In genomic region chr9:32725066-32725860, GRCh38 we compare ENCODE assay signal across 25 cellular contexts. TPM values are rescaled to one million over a fixed set of nuclear protein-coding genes. Genes with fewer than 3 reads are reported as not detected.
DNase-seq lines count a peak whose midpoint lies in the region; ATAC-seq, FAIRE-seq and TF ChIP-seq lines count a peak whose summit lies in the region.
"Had no signal": no experiment of that assay in that cellular context is flagged by ENCODE, and none has a peak within 500 bp of the region (broad histone marks: within the 10 kb centered on the region; RNA-seq: fewer than 3 reads in every experiment).

No MANE protein-coding gene starts in this region.

- FAIRE-seq in astrocyte (lab: Jason Lieb, UNC) = no peak
- FAIRE-seq: D721Med, H1, RCC 7860 had no signal

- H3K4me1 ChIP-seq in astrocyte (ENCODE audit: insufficient read depth, low read length) = no peaks in the 10 kb centered on the region
- no peaks in the 10 kb centered on the region for H3K4me1 ChIP-seq in mesendoderm (ENCODE audit: control insufficient read depth, low read depth, low read length)

- H3K36me3 ChIP-seq in astrocyte (ENCODE audit: insufficient read depth, low read length) (no peaks in the 10 kb centered on the region), mesendoderm (ENCODE audit: control insufficient read depth, insufficient read depth, low read length) (no peaks in the 10 kb centered on the region)
- H3K36me3 ChIP-seq: BLaER1 treated with 17β-estradiol and CSF1 and Interleukin-3, amounts not matched to agents 10 nM and 100 nM had no signal

- H3K79me2 ChIP-seq in astrocyte (ENCODE audit: insufficient read depth, low read length) (no peaks in the 10 kb centered on the region), mesendoderm (ENCODE audit: control insufficient read depth, insufficient read depth, low read length) (no peaks in the 10 kb centered on the region)

- POLR2A ChIA-PET in activated CD4-positive, alpha-beta memory T cell treated with anti-CD3 and anti-CD28 coated beads for 36 hours (lab: Charles Lee) = no interaction called here

- peaks cover 14% of the 10 kb centered on the region for H3K4me1 Mint-ChIP-seq in astrocyte (ENCODE audit: low read depth, unreplicated experiment)
- H3K4me1 Mint-ChIP-seq in T-helper 2 cell treated with Interferon-gamma antibody and Interleukin-4, amounts not matched to agents 5 μg/mL and 100 μg/mL, for 36 hours (ENCODE audit: low read depth) = no peaks in the 10 kb centered on the region
- H3K4me1 Mint-ChIP-seq in activated CD4-positive, alpha-beta memory T cell treated with anti-CD3 and anti-CD28 coated beads for 36 hours (ENCODE audit: low read depth) = no peaks in the 10 kb centered on the region

- no peak overlapping the region for H3K56ac ChIP-seq in mesendoderm (ENCODE audit: low read length)

- H3K23ac ChIP-seq in mesendoderm (ENCODE audit: low read length) = no peak overlapping the region

- H3K27ac ChIP-seq in astrocyte (ENCODE audit: low read depth, low read length) (no peak overlapping the region), mesendoderm (ENCODE audit: low read depth, low read length) (no peak overlapping the region)
- H3K27ac ChIP-seq: BLaER1 treated with 17β-estradiol and CSF1 and Interleukin-3, amounts not matched to agents 10 nM and 100 nM; KMS-11; SK-N-MC had no signal

- TF ChIP-seq CTCF in astrocyte (IDR thresholded peaks at IDR 0.05; ENCODE audit: insufficient read depth, low read depth, low read length) (no peak), fibroblast of the aortic adventitia (IDR thresholded peaks at IDR 0.05; ENCODE audit: insufficient read depth, low read length) (no peak)

- no peaks in the 10 kb centered on the region for H3K79me1 ChIP-seq in mesendoderm (ENCODE audit: low read length)

- no CpG with 5 or more reads among the region's 7 CpGs for WGBS in mesendoderm (ENCODE audit: extremely low coverage, insufficient coverage, low lambda C conversion rate)

- H2BK5ac ChIP-seq in mesendoderm (ENCODE audit: low read length) = no peak overlapping the region

- no peak overlapping the region for H4K8ac ChIP-seq in mesendoderm (ENCODE audit: low read depth, low read length)

- H4K20me1 ChIP-seq in astrocyte (ENCODE audit: insufficient read depth, low read length) = no peaks in the 10 kb centered on the region
- H4K20me1 ChIP-seq: BLaER1 treated with 17β-estradiol and CSF1 and Interleukin-3, amounts not matched to agents 10 nM and 100 nM had no signal

- no peaks in the 10 kb centered on the region for H3K27me3 Mint-ChIP-seq in astrocyte (ENCODE audit: low read depth, unreplicated experiment)
- no peaks in the 10 kb centered on the region for H3K27me3 Mint-ChIP-seq in T-helper 2 cell treated with Interferon-gamma antibody and Interleukin-4, amounts not matched to agents 5 μg/mL and 100 μg/mL, for 36 hours (ENCODE audit: low read depth)
- peaks cover 2% of the 10 kb centered on the region for H3K27me3 Mint-ChIP-seq in activated CD4-positive, alpha-beta memory T cell treated with anti-CD3 and anti-CD28 coated beads for 36 hours

- no peak overlapping the region for H2AK5ac ChIP-seq in mesendoderm (ENCODE audit: low read length)

- no peak overlapping the region for H4K5ac ChIP-seq in mesendoderm (ENCODE audit: low read length)

- intact Hi-C loops in activated CD4-positive, alpha-beta memory T cell treated with anti-CD3 and anti-CD28 coated beads for 36 hours (cut with micrococcal nuclease) = no loop called here

- no peak overlapping the region for H3K27ac Mint-ChIP-seq in astrocyte (ENCODE audit: unreplicated experiment)
- H3K27ac Mint-ChIP-seq in T-helper 2 cell treated with Interferon-gamma antibody and Interleukin-4, amounts not matched to agents 5 μg/mL and 100 μg/mL, for 36 hours = no peak overlapping the region
- no peak overlapping the region for H3K27ac Mint-ChIP-seq in activated CD4-positive, alpha-beta memory T cell treated with anti-CD3 and anti-CD28 coated beads for 36 hours
- H3K27ac Mint-ChIP-seq: CD8-positive, alpha-beta T cell had no signal

- CTCF ChIA-PET in activated CD4-positive, alpha-beta memory T cell treated with anti-CD3 and anti-CD28 coated beads for 36 hours (lab: Charles Lee) = no interaction called here

- no peak overlapping the region for H3K18ac ChIP-seq in mesendoderm (ENCODE audit: low read length)

- H2AFZ ChIP-seq in astrocyte (ENCODE audit: low read depth, low read length) = no peak overlapping the region

- H3K4me3 ChIP-seq in astrocyte (ENCODE audit: insufficient read depth, low read depth, low read length) (no peak overlapping the region), fibroblast of the aortic adventitia (ENCODE audit: low read depth, low read length) (no peak overlapping the region), mesendoderm (ENCODE audit: low read length) (no peak overlapping the region)
- H3K4me3 ChIP-seq: BLaER1 treated with 17β-estradiol and CSF1 and Interleukin-3, amounts not matched to agents 10 nM and 100 nM; SK-N-MC had no signal

- H3K9me3 ChIP-seq in astrocyte (ENCODE audit: insufficient read depth, low read depth, low read length) = no peaks in the 10 kb centered on the region

- DNase-seq in NCI-H226 = peak; percentile 67
- DNase-seq in astrocyte (ENCODE audit: low read depth) = peak; percentile 59
- peak; percentile 25 for DNase-seq in fibroblast of the aortic adventitia (ENCODE audit: low read depth)
- no peak for DNase-seq in mesendoderm
- DNase-seq in T-helper 2 cell treated with Interferon-gamma antibody and Interleukin-4, amounts not matched to agents 5 μg/mL and 100 μg/mL, for 36 hours (ENCODE audit: low spot score) = no peak
- DNase-seq in activated CD4-positive, alpha-beta memory T cell treated with anti-CD3 and anti-CD28 coated beads for 36 hours = no peak
- DNase-seq in GOT3 (lab: John Stamatoyannopoulos, UW) = no peak
- DNase-seq: CD8-positive, alpha-beta T cell; DMS79; NCI-H1048; NCI-H1436; NCI-H2029 treated with DMSO at 0.1 percent for 48 hours; NCI-H2171 treated with DMSO at 0.1 percent for 48 hours; NCI-H446 treated with DMSO at 0.1 percent for 48 hours; NK-92 treated with Interleukin-12 subunit alpha and Interleukin-12 subunit beta, amount 100 ng/mL, for 24 hours; SHP77 had no signal

- H3K27me3 ChIP-seq in astrocyte (ENCODE audit: insufficient read depth, low read length) (peaks cover 7% of the 10 kb centered on the region), mesendoderm (ENCODE audit: insufficient read depth, low read length, poor library complexity) (no peaks in the 10 kb centered on the region)
- H3K27me3 ChIP-seq: BLaER1 treated with 17β-estradiol and CSF1 and Interleukin-3, amounts not matched to agents 10 nM and 100 nM had no signal

- H3K36me3 Mint-ChIP-seq in astrocyte (ENCODE audit: low read depth, unreplicated experiment) = no peaks in the 10 kb centered on the region
- H3K36me3 Mint-ChIP-seq in T-helper 2 cell treated with Interferon-gamma antibody and Interleukin-4, amounts not matched to agents 5 μg/mL and 100 μg/mL, for 36 hours (ENCODE audit: low read depth) = no peaks in the 10 kb centered on the region
- no peaks in the 10 kb centered on the region for H3K36me3 Mint-ChIP-seq in activated CD4-positive, alpha-beta memory T cell treated with anti-CD3 and anti-CD28 coated beads for 36 hours
- H3K36me3 Mint-ChIP-seq: CD8-positive, alpha-beta T cell had no signal

- H3K9ac ChIP-seq in astrocyte (ENCODE audit: low read length) (no peak overlapping the region), mesendoderm (ENCODE audit: low read length) (no peak overlapping the region)
- H3K9ac ChIP-seq: BLaER1 treated with 17β-estradiol and CSF1 and Interleukin-3, amounts not matched to agents 10 nM and 100 nM; KMS-11 had no signal

- no peak overlapping the region for H3K4ac ChIP-seq in mesendoderm (ENCODE audit: low read depth, low read length)

- peak; percentile 58 for ATAC-seq in GM19351 (IDR thresholded peaks at IDR 0.05; ENCODE audit: unreplicated experiment)
- ATAC-seq: CD8-positive, alpha-beta T cell had no signal

- H3K4me2 ChIP-seq in astrocyte (ENCODE audit: low read length) (no peak overlapping the region), mesendoderm (ENCODE audit: low read length) (no peak overlapping the region)
- H3K4me2 ChIP-seq: BLaER1 treated with 17β-estradiol and CSF1 and Interleukin-3, amounts not matched to agents 10 nM and 100 nM; KMS-11 had no signal

- H2BK15ac ChIP-seq in mesendoderm (replicated peaks; ENCODE audit: low read depth) = no peak overlapping the region

- H2BK120ac ChIP-seq in mesendoderm (ENCODE audit: low read depth, low read length) = no peak overlapping the region

- no peak overlapping the region for H3K4me3 Mint-ChIP-seq in astrocyte (ENCODE audit: unreplicated experiment)
- H3K4me3 Mint-ChIP-seq in T-helper 2 cell treated with Interferon-gamma antibody and Interleukin-4, amounts not matched to agents 5 μg/mL and 100 μg/mL, for 36 hours = no peak overlapping the region
- H3K4me3 Mint-ChIP-seq in activated CD4-positive, alpha-beta memory T cell treated with anti-CD3 and anti-CD28 coated beads for 36 hours = no peak overlapping the region
- H3K4me3 Mint-ChIP-seq: CD8-positive, alpha-beta T cell had no signal

- peaks cover 10% of the 10 kb centered on the region for H3K9me3 Mint-ChIP-seq in astrocyte (ENCODE audit: unreplicated experiment)
- H3K9me3 Mint-ChIP-seq in T-helper 2 cell treated with Interferon-gamma antibody and Interleukin-4, amounts not matched to agents 5 μg/mL and 100 μg/mL, for 36 hours = no peaks in the 10 kb centered on the region
- H3K9me3 Mint-ChIP-seq in activated CD4-positive, alpha-beta memory T cell treated with anti-CD3 and anti-CD28 coated beads for 36 hours = no peaks in the 10 kb centered on the region

RNA-seq across cellular contexts. Expression of gene TMEM215, which starts 58.1 kb away (rescaled TPM):
- 1.4 and 3.0 TPM in 2 replicates for total RNA-seq in astrocyte
- total RNA-seq in fibroblast of the aortic adventitia (ENCODE audit: low replicate concordance) = not detected in 2 replicates
- polyA plus RNA-seq in mesendoderm (2013, experiment 1 of 2) = 0.15 TPM
- polyA plus RNA-seq in mesendoderm (2013, experiment 2 of 2) = 0.15 TPM
- not detected for total RNA-seq in activated CD4-positive, alpha-beta memory T cell treated with anti-CD3 and anti-CD28 coated beads for 36 hours
- total RNA-seq: A673; CD8-positive, alpha-beta T cell; HT1080 had no signal

Comparison
In these comparisons a context has a peak if more than half of its experiments do, and no peak if none do; other contexts are left out.
1. DNase-seq: peak in NCI-H226 (single experiment), astrocyte (single experiment) and fibroblast of the aortic adventitia (single experiment); none in mesendoderm (single experiment), T-helper 2 cell treated with Interferon-gamma antibody and Interleukin-4, amounts not matched to agents 5 μg/mL and 100 μg/mL, for 36 hours (single experiment), activated CD4-positive, alpha-beta memory T cell treated with anti-CD3 and anti-CD28 coated beads for 36 hours (single experiment) and GOT3 (single experiment).